ENCODE assay signal across 24 cellular contexts in genomic region chr2:44940053-44940494, GRCh38. TPM values are rescaled to one million over a fixed set of nuclear protein-coding genes. Genes with fewer than 3 reads are reported as not detected.
DNase-seq lines count a peak whose midpoint lies in the region; ATAC-seq, FAIRE-seq and TF ChIP-seq lines count a peak whose summit lies in the region.
"Had no signal": no experiment of that assay in that cellular context is flagged by ENCODE, and none has a peak within 500 bp of the region (broad histone marks: within the 10 kb centered on the region; RNA-seq: fewer than 3 reads in every experiment).

No MANE protein-coding gene starts in this region.

- intact Hi-C loops in naive thymus-derived CD4-positive, alpha-beta T cell (cut with micrococcal nuclease) = loop anchor here in 1 of 2 donors (2.0 to 5.0 kb wide), 2 partner anchors 15 to 138 kb away; no protein-coding TSS in a partner anchor

- H3K36me3 Mint-ChIP-seq in activated naive CD4-positive, alpha-beta T cell treated with anti-CD3 and anti-CD28 coated beads, Interleukin-2, amount 10 ng/mL, durations not matched to agents 7 days and 5 days = no peaks in the 10 kb centered on the region
- peaks cover 0 to 19% of the 10 kb centered on the region in 2 donors for H3K36me3 Mint-ChIP-seq in activated naive CD4-positive, alpha-beta T cell treated with anti-CD3 and anti-CD28 coated beads, Interleukin-2, amount 50 U/mL, for 72 hours
- peaks cover 2% of the 10 kb centered on the region for H3K36me3 Mint-ChIP-seq in astrocyte (ENCODE audit: low read depth, unreplicated experiment)
- H3K36me3 Mint-ChIP-seq in naive thymus-derived CD4-positive, alpha-beta T cell = peaks cover 0 to 2% (median 0%) of the 10 kb centered on the region in 5 donors
- H3K36me3 Mint-ChIP-seq: activated CD4-positive, alpha-beta memory T cell treated with anti-CD3 and anti-CD28 coated beads for 36 hours had no signal

- no peak for DNase-seq in activated naive CD4-positive, alpha-beta T cell treated with anti-CD3 and anti-CD28 coated beads, Interleukin-2, amount 10 ng/mL, durations not matched to agents 7 days and 5 days
- no peak for DNase-seq in activated naive CD4-positive, alpha-beta T cell treated with anti-CD3 and anti-CD28 coated beads, Interleukin-2, amount 50 U/mL, for 72 hours (ENCODE audit: low spot score in 2 of 2)
- DNase-seq in astrocyte (ENCODE audit: low read depth) (no peak), DMS79 (lab: John Stamatoyannopoulos, UW) (no peak), T-helper 1 cell (no peak), substantia nigra (lab: John Stamatoyannopoulos, UW) (no peak), GM12892 (ENCODE audit: insufficient read length) (no peak)
- DNase-seq in naive thymus-derived CD4-positive, alpha-beta T cell = no peak
- DNase-seq: activated CD4-positive, alpha-beta memory T cell treated with anti-CD3 and anti-CD28 coated beads for 36 hours; activated CD4-positive, CD25-positive, alpha-beta regulatory T cell; activated gamma-delta T cell treated with Interleukin-2 at 50 U/mL for 16 hours; adrenal gland; dermis blood vessel endothelial cell; heart right ventricle; HFFc6; left ventricle myocardium inferior; midbrain; stimulated activated CD4-positive, alpha-beta T cell treated with anti-CD3 and anti-CD28 coated beads, Interleukin-4, amount 100 ng/mL, for 1 hour; stimulated activated naive CD4-positive, alpha-beta T cell treated with Interleukin-2 at 50 U/mL for 16 hours; T-helper 9 cell had no signal

- peak overlapping the region; percentile 70 for H3K4me2 ChIP-seq in astrocyte (ENCODE audit: low read length)
- H3K4me2 ChIP-seq: BLaER1 had no signal

- no peak overlapping the region for H3K9ac ChIP-seq in astrocyte (ENCODE audit: low read length)
- H3K9ac ChIP-seq: BLaER1 had no signal

- no peaks in the 10 kb centered on the region for H3K36me3 ChIP-seq in astrocyte (ENCODE audit: insufficient read depth, low read length)
- no peaks in the 10 kb centered on the region for H3K36me3 ChIP-seq in naive thymus-derived CD4-positive, alpha-beta T cell (ENCODE audit: control insufficient read depth in 2 of 3, insufficient read depth in 3 of 3, low read length in 3 of 3)
- H3K36me3 ChIP-seq: adrenal gland, BLaER1, heart right ventricle, left ventricle myocardium inferior, spleen had no signal

- FAIRE-seq in astrocyte (lab: Jason Lieb, UNC) (no peak), GM12892 (lab: Jason Lieb, UNC) (no peak)

- no peaks in the 10 kb centered on the region for H3K9me3 Mint-ChIP-seq in activated naive CD4-positive, alpha-beta T cell treated with anti-CD3 and anti-CD28 coated beads, Interleukin-2, amount 10 ng/mL, durations not matched to agents 7 days and 5 days
- no peaks in the 10 kb centered on the region for H3K9me3 Mint-ChIP-seq in activated naive CD4-positive, alpha-beta T cell treated with anti-CD3 and anti-CD28 coated beads, Interleukin-2, amount 50 U/mL, for 72 hours
- H3K9me3 Mint-ChIP-seq in astrocyte (ENCODE audit: unreplicated experiment) = peaks cover 12% of the 10 kb centered on the region
- H3K9me3 Mint-ChIP-seq in naive thymus-derived CD4-positive, alpha-beta T cell = peaks cover 0 to 1% (median 0%) of the 10 kb centered on the region in 11 donors
- H3K9me3 Mint-ChIP-seq: activated CD4-positive, alpha-beta memory T cell treated with anti-CD3 and anti-CD28 coated beads for 36 hours; HFFc6 had no signal

- peaks cover 11% of the 10 kb centered on the region for H3K4me1 ChIP-seq in astrocyte (ENCODE audit: insufficient read depth, low read length)
- H3K4me1 ChIP-seq in naive thymus-derived CD4-positive, alpha-beta T cell (ENCODE audit: control insufficient read depth in 2 of 2, insufficient read depth in 2 of 2, low read length in 2 of 2) = no peaks in the 10 kb centered on the region

- peaks cover 18% of the 10 kb centered on the region for H4K20me1 ChIP-seq in astrocyte (ENCODE audit: insufficient read depth, low read length)

- TF ChIP-seq CTCF in astrocyte (IDR thresholded peaks at IDR 0.05; ENCODE audit: insufficient read depth, low read depth, low read length) = no peak

- H3K27me3 ChIP-seq in astrocyte (ENCODE audit: insufficient read depth, low read length) = peaks cover 89% of the 10 kb centered on the region
- peaks cover 0 to 10% of the 10 kb centered on the region in 2 donors for H3K27me3 ChIP-seq in naive thymus-derived CD4-positive, alpha-beta T cell (ENCODE audit: control insufficient read depth in 2 of 2, insufficient read depth in 2 of 2, low read length in 2 of 2)

- no peak for TF ChIP-seq POLR2A in GM12892 (IDR thresholded peaks at IDR 0.05; ENCODE audit: low read depth, low read length)

- H3K27ac Mint-ChIP-seq in activated naive CD4-positive, alpha-beta T cell treated with anti-CD3 and anti-CD28 coated beads, Interleukin-2, amount 10 ng/mL, durations not matched to agents 7 days and 5 days = peak overlapping the region; percentile 35
- H3K27ac Mint-ChIP-seq in activated naive CD4-positive, alpha-beta T cell treated with anti-CD3 and anti-CD28 coated beads, Interleukin-2, amount 50 U/mL, for 72 hours = no peak overlapping the region
- H3K27ac Mint-ChIP-seq in astrocyte (ENCODE audit: unreplicated experiment) = peak overlapping the region; percentile 34
- H3K27ac Mint-ChIP-seq in naive thymus-derived CD4-positive, alpha-beta T cell = peak overlapping the region in 1 of 9 donors; percentile 33
- H3K27ac Mint-ChIP-seq: activated CD4-positive, alpha-beta memory T cell treated with anti-CD3 and anti-CD28 coated beads for 36 hours; HFFc6 had no signal

- POLR2A ChIA-PET in naive thymus-derived CD4-positive, alpha-beta T cell (lab: Charles Lee) = no interaction called here

- H3K9me3 ChIP-seq in astrocyte (ENCODE audit: insufficient read depth, low read depth, low read length) = no peaks in the 10 kb centered on the region
- no peaks in the 10 kb centered on the region for H3K9me3 ChIP-seq in naive thymus-derived CD4-positive, alpha-beta T cell (ENCODE audit: control insufficient read depth in 2 of 3, low read length in 3 of 3)
- H3K9me3 ChIP-seq: adrenal gland, heart right ventricle, left ventricle myocardium inferior, spleen had no signal

- H3K4me3 ChIP-seq in astrocyte (ENCODE audit: insufficient read depth, low read depth, low read length) = no peak overlapping the region
- no peak overlapping the region for H3K4me3 ChIP-seq in naive thymus-derived CD4-positive, alpha-beta T cell (ENCODE audit: low read length)
- H3K4me3 ChIP-seq: adrenal gland, BLaER1, heart right ventricle, left ventricle myocardium inferior had no signal

- H3K79me2 ChIP-seq in astrocyte (ENCODE audit: insufficient read depth, low read length) = peaks cover 14% of the 10 kb centered on the region

- H3K27me3 Mint-ChIP-seq in activated naive CD4-positive, alpha-beta T cell treated with anti-CD3 and anti-CD28 coated beads, Interleukin-2, amount 10 ng/mL, durations not matched to agents 7 days and 5 days = peaks cover 100% of the 10 kb centered on the region
- H3K27me3 Mint-ChIP-seq in astrocyte (ENCODE audit: low read depth, unreplicated experiment) = peaks cover 78% of the 10 kb centered on the region
- peaks cover 49 to 84% (median 71%) of the 10 kb centered on the region in 5 donors for H3K27me3 Mint-ChIP-seq in naive thymus-derived CD4-positive, alpha-beta T cell

- no peak overlapping the region for H2AFZ ChIP-seq in astrocyte (ENCODE audit: low read depth, low read length)

- no peak overlapping the region for H3K4me3 Mint-ChIP-seq in activated naive CD4-positive, alpha-beta T cell treated with anti-CD3 and anti-CD28 coated beads, Interleukin-2, amount 10 ng/mL, durations not matched to agents 7 days and 5 days
- H3K4me3 Mint-ChIP-seq in astrocyte (ENCODE audit: unreplicated experiment) = no peak overlapping the region
- H3K4me3 Mint-ChIP-seq in naive thymus-derived CD4-positive, alpha-beta T cell = peak overlapping the region in 7 of 10 donors; percentile 33 to 90 (median 71)
- H3K4me3 Mint-ChIP-seq: activated CD4-positive, alpha-beta memory T cell treated with anti-CD3 and anti-CD28 coated beads for 36 hours; HFFc6 had no signal

- ATAC-seq in activated naive CD4-positive, alpha-beta T cell treated with anti-CD3 and anti-CD28 coated beads, Interleukin-2, amount 50 U/mL, for 72 hours = no peak
- no peak for ATAC-seq in naive thymus-derived CD4-positive, alpha-beta T cell
- ATAC-seq: heart right ventricle had no signal

- peaks cover 29% of the 10 kb centered on the region for H3K4me1 Mint-ChIP-seq in activated naive CD4-positive, alpha-beta T cell treated with anti-CD3 and anti-CD28 coated beads, Interleukin-2, amount 10 ng/mL, durations not matched to agents 7 days and 5 days
- H3K4me1 Mint-ChIP-seq in astrocyte (ENCODE audit: low read depth, unreplicated experiment) = no peaks in the 10 kb centered on the region
- H3K4me1 Mint-ChIP-seq in naive thymus-derived CD4-positive, alpha-beta T cell = peaks cover 19 to 71% (median 48%) of the 10 kb centered on the region in 7 donors

- no peak overlapping the region for H3K27ac ChIP-seq in astrocyte (ENCODE audit: low read depth, low read length)
- H3K27ac ChIP-seq in naive thymus-derived CD4-positive, alpha-beta T cell (ENCODE audit: low read depth, low read length) = no peak overlapping the region
- no peak overlapping the region for H3K27ac ChIP-seq in substantia nigra (ENCODE audit: low read depth, low read length, poor library complexity, severe bottlenecking)
- H3K27ac ChIP-seq: adrenal gland, BLaER1, heart right ventricle, left ventricle myocardium inferior, spleen had no signal

- CTCF ChIA-PET in activated naive CD4-positive, alpha-beta T cell treated with anti-CD3 and anti-CD28 coated beads, Interleukin-2, amount 10 ng/mL, durations not matched to agents 7 days and 5 days (lab: Charles Lee) = interaction anchor here (0.7 kb wide), 1 partner anchor 20 kb away, joined by 3 read pairs; no protein-coding TSS in a partner anchor
- CTCF ChIA-PET in naive thymus-derived CD4-positive, alpha-beta T cell (lab: Charles Lee) = interaction anchor here (0.5 kb wide), 1 partner anchor 463 kb away, joined by 3 read pairs; no protein-coding TSS in a partner anchor

RNA-seq across cellular contexts. Expression of gene SIX3, which starts 1.4 kb away (rescaled TPM):
- not detected for total RNA-seq in activated naive CD4-positive, alpha-beta T cell treated with anti-CD3 and anti-CD28 coated beads, Interleukin-2, amount 50 U/mL, for 72 hours
- total RNA-seq in astrocyte = 0.48 and 1.7 TPM in 2 replicates
- not detected for total RNA-seq in naive thymus-derived CD4-positive, alpha-beta T cell
- not detected for polyA plus RNA-seq in naive thymus-derived CD4-positive, alpha-beta T cell
- polyA plus RNA-seq in GM12892 (2012; ENCODE audit: missing spikeins) = not detected
- total RNA-seq: A172; activated CD4-positive, alpha-beta memory T cell treated with anti-CD3 and anti-CD28 coated beads for 36 hours; adrenal gland; dermis blood vessel endothelial cell; heart right ventricle; HFFc6; HT1080; left ventricle myocardium inferior; spleen had no signal
- polyA plus RNA-seq: adrenal gland, heart right ventricle had no signal

Comparison
In these comparisons a context has a peak if more than half of its experiments do, and no peak if none do; other contexts are left out.
1. H3K27ac Mint-ChIP-seq: peak in activated naive CD4-positive, alpha-beta T cell treated with anti-CD3 and anti-CD28 coated beads, Interleukin-2, amount 10 ng/mL, durations not matched to agents 7 days and 5 days (single experiment) and astrocyte (single experiment); none in activated naive CD4-positive, alpha-beta T cell treated with anti-CD3 and anti-CD28 coated beads, Interleukin-2, amount 50 U/mL, for 72 hours (0 of 2).
2. H3K4me3 Mint-ChIP-seq: peak in naive thymus-derived CD4-positive, alpha-beta T cell (7 of 10); none in activated naive CD4-positive, alpha-beta T cell treated with anti-CD3 and anti-CD28 coated beads, Interleukin-2, amount 10 ng/mL, durations not matched to agents 7 days and 5 days (single experiment) and astrocyte (single experiment).